Comparison of ENCODE assay signal across 8 cellular contexts in the genomic region with DNA sequence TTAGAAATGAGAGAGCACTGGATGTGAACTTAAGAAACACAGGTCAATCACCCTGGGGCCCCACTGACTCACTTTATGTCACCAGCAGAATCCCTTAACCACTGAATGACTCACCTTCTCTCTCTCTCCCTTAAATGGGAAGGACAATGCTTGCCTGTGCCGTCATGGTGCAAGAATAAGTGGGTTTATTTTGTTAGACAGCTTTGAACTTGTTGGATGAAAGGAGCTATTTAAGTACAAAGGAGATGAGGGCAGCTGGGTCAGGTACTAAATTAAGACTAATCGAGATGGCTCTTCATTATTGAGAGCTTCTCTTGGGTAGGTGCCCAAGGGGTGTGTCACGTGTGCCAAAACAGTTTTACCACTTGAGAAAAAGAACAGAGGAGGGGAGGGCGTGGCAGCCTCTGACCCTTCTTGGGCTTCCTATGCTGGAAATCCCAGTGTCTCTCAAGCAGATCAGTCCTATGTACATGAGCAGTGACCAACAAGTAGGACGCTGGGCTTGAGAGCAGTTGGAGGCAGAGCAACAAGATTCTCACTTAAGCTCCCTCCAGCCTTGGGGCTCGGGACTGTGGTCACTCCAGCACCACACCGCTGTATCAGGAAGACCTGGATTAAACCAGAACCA. TPM values are rescaled to one million over a fixed set of nuclear protein-coding genes. Genes with fewer than 3 reads are reported as not detected.
DNase-seq lines count a peak whose midpoint lies in the region; ATAC-seq and TF ChIP-seq lines count a peak whose summit lies in the region.

No MANE protein-coding gene starts in this region.

- TF ChIP-seq CTCF in lung (IDR thresholded peaks at IDR 0.05; ENCODE audit: control extremely low read depth, extremely low read depth) (no peak), GM10266 (IDR thresholded peaks at IDR 0.05; ENCODE audit: control insufficient read depth, insufficient read depth, low read depth, missing control alignments) (no peak)

- H3K27me3 ChIP-seq in lung (ENCODE audit: control insufficient read depth, insufficient read depth): no peaks in the 10 kb centered on the region

- DNase-seq in COR-L47 (lab: John Stamatoyannopoulos, UW): peak; percentile 79
- peak; percentile 28 for DNase-seq in NCI-H460 (ENCODE audit: extremely low read depth, low read depth)
- DNase-seq in activated effector memory CD4-positive, alpha-beta T cell treated with Interleukin-2 at 50 U/mL for 16 hours: peak; percentile 12
- DNase-seq in lung (ENCODE audit: low spot score): no peak
- DNase-seq in amygdala (lab: John Stamatoyannopoulos, UW): no peak
- no peak for DNase-seq in 8988T
- no peak for DNase-seq in GM10266 (ENCODE audit: extremely low spot score)

- H3K4me3 ChIP-seq in lung: peak overlapping the region; percentile 1

- 53 to 67% methylated on average over 7 of the region's 7 CpGs for WGBS in lung, 2 donors

- no peaks in the 10 kb centered on the region for H3K36me3 ChIP-seq in lung (ENCODE audit: control insufficient read depth in 2 of 2, insufficient read depth in 2 of 2, low read length in 2 of 2)

- H3K9me3 ChIP-seq in lung (ENCODE audit: control insufficient read depth in 2 of 2, insufficient read depth in 1 of 2, low read length in 1 of 2): no peaks in the 10 kb centered on the region

- no peaks in the 10 kb centered on the region for H3K4me1 ChIP-seq in lung (ENCODE audit: control insufficient read depth in 2 of 2, insufficient read depth in 2 of 2, low read length in 2 of 2)

- no peak for ATAC-seq in lung (ENCODE audit: insufficient read depth, low FRiP score)
- no peak for ATAC-seq in HG03432 (IDR thresholded peaks at IDR 0.05; ENCODE audit: unreplicated experiment)

- H3K27ac ChIP-seq in lung (ENCODE audit: low read depth in 1 of 2, low read length in 1 of 2): no peak overlapping the region

RNA-seq across cellular contexts. Expression of a gene that starts 6.7 kb away (rescaled TPM):
- total RNA-seq in NCI-H460 (2014; rRNA removed; shearing (Covaris generic)): not detected in 2 replicates
- not detected in 2 replicates for polyA plus RNA-seq in NCI-H460 (2014; cell fraction: nucleus; rRNA removed)
- not detected for total RNA-seq in lung
- polyA plus RNA-seq in lung: under 1 TPM in 1 of 2 donors, not detected in 1; 0.02 TPM

RNA-seq across cellular contexts. Expression of a gene that starts 20.2 kb away (rescaled TPM):
- not detected in 2 replicates for total RNA-seq in NCI-H460 (2014; rRNA removed; shearing (Covaris generic))
- not detected in 2 replicates for polyA plus RNA-seq in NCI-H460 (2014; cell fraction: nucleus; rRNA removed)
- total RNA-seq in lung: not detected
- polyA plus RNA-seq in lung: not detected

RNA-seq across cellular contexts. Expression of a gene that starts 22.0 kb away (rescaled TPM):
- 0.10 TPM in 1 of 2 replicates, not detected in the other for total RNA-seq in NCI-H460 (2014; rRNA removed; shearing (Covaris generic))
- polyA plus RNA-seq in NCI-H460 (2014; cell fraction: nucleus; rRNA removed): not detected in 2 replicates
- total RNA-seq in lung: not detected
- polyA plus RNA-seq in lung: not detected

RNA-seq across cellular contexts. Expression of a gene that starts 34.5 kb away (rescaled TPM):
- total RNA-seq in NCI-H460 (2014; rRNA removed; shearing (Covaris generic)): not detected in 2 replicates
- polyA plus RNA-seq in NCI-H460 (2014; cell fraction: nucleus; rRNA removed): not detected in 2 replicates
- total RNA-seq in lung: not detected
- polyA plus RNA-seq in lung: not detected

RNA-seq across cellular contexts. Expression of a gene that starts 36.6 kb away (rescaled TPM):
- total RNA-seq in NCI-H460 (2014; rRNA removed; shearing (Covaris generic)): not detected in 2 replicates
- not detected in 2 replicates for polyA plus RNA-seq in NCI-H460 (2014; cell fraction: nucleus; rRNA removed)
- not detected for total RNA-seq in lung
- polyA plus RNA-seq in lung: not detected

Comparison
In these comparisons a context has a peak if more than half of its experiments do, and no peak if none do; other contexts are left out.
1. DNase-seq: peak in COR-L47 (single experiment), NCI-H460 (single experiment) and activated effector memory CD4-positive, alpha-beta T cell treated with Interleukin-2 at 50 U/mL for 16 hours (single experiment); none in lung (single experiment), amygdala (0 of 56), 8988T (single experiment) and GM10266 (single experiment).